15 cellular contexts compared by ENCODE assay signal in the genomic region with DNA sequence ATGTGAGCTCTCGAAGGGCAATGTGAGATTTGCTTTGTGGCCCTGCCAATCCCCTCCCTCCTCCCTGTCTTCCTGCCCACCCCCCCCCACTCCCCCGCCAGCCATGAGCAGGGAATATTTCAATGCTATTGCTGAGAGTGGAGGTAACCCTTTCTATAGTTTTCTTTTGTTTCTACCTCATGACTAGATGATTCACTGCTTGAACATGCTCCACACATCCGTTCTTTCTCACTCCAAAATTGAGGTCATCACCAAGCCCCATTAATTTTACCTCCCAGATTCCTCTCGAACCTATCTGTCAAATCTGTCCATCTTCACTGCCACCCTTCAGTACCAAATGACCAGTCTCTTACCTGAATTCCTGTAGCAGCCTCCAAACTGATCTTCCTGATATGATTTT. TPM values are rescaled to one million over a fixed set of nuclear protein-coding genes. Genes with fewer than 3 reads are reported as not detected.
DNase-seq lines count a peak whose midpoint lies in the region; ATAC-seq and TF ChIP-seq lines count a peak whose summit lies in the region.
"Had no signal": no experiment of that assay in that cellular context is flagged by ENCODE, and none has a peak within 500 bp of the region (broad histone marks: within the 10 kb centered on the region; RNA-seq: fewer than 3 reads in every experiment).

No MANE protein-coding gene starts in this region.

- intact Hi-C loops in activated CD8-positive, alpha-beta T cell treated with anti-CD3 and anti-CD28 coated beads for 36 hours (cut with micrococcal nuclease): loop anchor here (5.0 kb wide), 1 partner anchor 53 kb away; no protein-coding TSS in a partner anchor
- intact Hi-C loops in uterus (cut with DNase I; ENCODE audit: low total_unique reads): no loop called here

- peak overlapping the region; percentile 36 for H3K27ac Mint-ChIP-seq in activated CD8-positive, alpha-beta T cell treated with anti-CD3 and anti-CD28 coated beads, Interleukin-2, amount 10 ng/mL, durations not matched to agents 7 days and 5 days
- H3K27ac Mint-ChIP-seq in activated CD8-positive, alpha-beta T cell treated with anti-CD3 and anti-CD28 coated beads for 36 hours: no peak overlapping the region
- peak overlapping the region; percentile 71 for H3K27ac Mint-ChIP-seq in activated T-helper 17 cell treated with anti-CD3 and anti-CD28 coated beads, Interleukin-2, amount 50 U/mL, for 72 hours
- no peak overlapping the region for H3K27ac Mint-ChIP-seq in stimulated activated memory B cell treated with anti-CD40 and anti-IgM and Interleukin-4, amounts not matched to agents 10 μg/mL and 1 μg/mL and 100 μg/mL, for 72 hours
- H3K27ac Mint-ChIP-seq: memory B cell; stimulated activated naive CD8-positive, alpha-beta T cell treated with anti-CD3 and anti-CD28 coated beads, Interleukin-15, amount 100 ng/mL, for 72 hours had no signal

- no peaks in the 10 kb centered on the region for H3K27me3 ChIP-seq in uterus

- no peak for ATAC-seq in activated CD8-positive, alpha-beta T cell treated with anti-CD3 and anti-CD28 coated beads, Interleukin-2, amount 10 ng/mL, durations not matched to agents 7 days and 5 days
- ATAC-seq in activated CD8-positive, alpha-beta T cell treated with anti-CD3 and anti-CD28 coated beads for 36 hours: no peak
- ATAC-seq in activated T-helper 17 cell treated with anti-CD3 and anti-CD28 coated beads, Interleukin-2, amount 50 U/mL, for 72 hours (replicated peaks): peak; percentile 36
- ATAC-seq in stimulated activated memory B cell treated with anti-CD40 and anti-IgM and Interleukin-4, amounts not matched to agents 10 μg/mL and 1 μg/mL and 100 μg/mL, for 72 hours: no peak
- ATAC-seq: HepG2; stimulated activated naive CD8-positive, alpha-beta T cell treated with anti-CD3 and anti-CD28 coated beads, Interleukin-15, amount 100 ng/mL, for 72 hours had no signal

- H3K9me3 Mint-ChIP-seq in activated CD8-positive, alpha-beta T cell treated with anti-CD3 and anti-CD28 coated beads, Interleukin-2, amount 10 ng/mL, durations not matched to agents 7 days and 5 days (ENCODE audit: insufficient read depth): no peaks in the 10 kb centered on the region
- H3K9me3 Mint-ChIP-seq in activated CD8-positive, alpha-beta T cell treated with anti-CD3 and anti-CD28 coated beads for 36 hours: no peaks in the 10 kb centered on the region
- no peaks in the 10 kb centered on the region for H3K9me3 Mint-ChIP-seq in activated T-helper 17 cell treated with anti-CD3 and anti-CD28 coated beads, Interleukin-2, amount 50 U/mL, for 72 hours
- H3K9me3 Mint-ChIP-seq in stimulated activated memory B cell treated with anti-CD40 and anti-IgM and Interleukin-4, amounts not matched to agents 10 μg/mL and 1 μg/mL and 100 μg/mL, for 72 hours: no peaks in the 10 kb centered on the region
- H3K9me3 Mint-ChIP-seq: activated T-cell treated with anti-CD3 and anti-CD28 coated beads, Interleukin-2, amount 50 U/mL, for 24 hours; brain; memory B cell; stimulated activated naive CD8-positive, alpha-beta T cell treated with anti-CD3 and anti-CD28 coated beads, Interleukin-15, amount 100 ng/mL, for 72 hours had no signal

- peak overlapping the region; percentile 82 to 92 for H3K27ac ChIP-seq in uterus

- H3K4me3 Mint-ChIP-seq in activated CD8-positive, alpha-beta T cell treated with anti-CD3 and anti-CD28 coated beads, Interleukin-2, amount 10 ng/mL, durations not matched to agents 7 days and 5 days: no peak overlapping the region
- no peak overlapping the region for H3K4me3 Mint-ChIP-seq in activated CD8-positive, alpha-beta T cell treated with anti-CD3 and anti-CD28 coated beads for 36 hours
- peak overlapping the region; percentile 32 for H3K4me3 Mint-ChIP-seq in activated T-helper 17 cell treated with anti-CD3 and anti-CD28 coated beads, Interleukin-2, amount 50 U/mL, for 72 hours
- H3K4me3 Mint-ChIP-seq in stimulated activated memory B cell treated with anti-CD40 and anti-IgM and Interleukin-4, amounts not matched to agents 10 μg/mL and 1 μg/mL and 100 μg/mL, for 72 hours: no peak overlapping the region
- H3K4me3 Mint-ChIP-seq: activated T-cell treated with anti-CD3 and anti-CD28 coated beads, Interleukin-2, amount 50 U/mL, for 24 hours; brain; memory B cell; stimulated activated naive CD8-positive, alpha-beta T cell treated with anti-CD3 and anti-CD28 coated beads, Interleukin-15, amount 100 ng/mL, for 72 hours had no signal

- TF ChIP-seq POLR2A in uterus (IDR thresholded peaks at IDR 0.05): no peak

- H3K36me3 ChIP-seq in uterus: no peaks in the 10 kb centered on the region

- H3K36me3 Mint-ChIP-seq in activated CD8-positive, alpha-beta T cell treated with anti-CD3 and anti-CD28 coated beads, Interleukin-2, amount 10 ng/mL, durations not matched to agents 7 days and 5 days (ENCODE audit: low read depth): peaks cover 3% of the 10 kb centered on the region
- no peaks in the 10 kb centered on the region for H3K36me3 Mint-ChIP-seq in activated CD8-positive, alpha-beta T cell treated with anti-CD3 and anti-CD28 coated beads for 36 hours (ENCODE audit: low read depth)
- H3K36me3 Mint-ChIP-seq in activated T-helper 17 cell treated with anti-CD3 and anti-CD28 coated beads, Interleukin-2, amount 50 U/mL, for 72 hours (ENCODE audit: low read depth): no peaks in the 10 kb centered on the region
- H3K36me3 Mint-ChIP-seq in stimulated activated memory B cell treated with anti-CD40 and anti-IgM and Interleukin-4, amounts not matched to agents 10 μg/mL and 1 μg/mL and 100 μg/mL, for 72 hours: no peaks in the 10 kb centered on the region
- H3K36me3 Mint-ChIP-seq: memory B cell had no signal

- POLR2A ChIA-PET in activated CD8-positive, alpha-beta T cell treated with anti-CD3 and anti-CD28 coated beads, Interleukin-2, amount 10 ng/mL, durations not matched to agents 7 days and 5 days (lab: Charles Lee): interaction anchor here (4.7 kb wide), 1 partner anchor 24 kb away, joined by 34 read pairs; a partner anchor contains a TSS
- POLR2A ChIA-PET in activated CD8-positive, alpha-beta T cell treated with anti-CD3 and anti-CD28 coated beads for 36 hours (lab: Charles Lee): interaction anchor here (1.1 to 1.7 kb wide), 2 partner anchors 10 to 12 kb away, joined by 4 read pairs; no protein-coding TSS in a partner anchor

- H3K4me3 ChIP-seq in fibroblast of villous mesenchyme (ENCODE audit: low read depth, low read length): no peak overlapping the region
- no peak overlapping the region for H3K4me3 ChIP-seq in uterus

- H3K4me1 ChIP-seq in uterus: peaks cover 0 to 7% of the 10 kb centered on the region in 2 donors

- no peak for TF ChIP-seq CTCF in activated CD8-positive, alpha-beta T cell treated with anti-CD3 and anti-CD28 coated beads for 36 hours (IDR thresholded peaks at IDR 0.05)
- TF ChIP-seq CTCF in fibroblast of villous mesenchyme (IDR thresholded peaks at IDR 0.05; ENCODE audit: insufficient read depth, low read depth, low read length) (no peak), uterus (IDR thresholded peaks at IDR 0.05) (no peak)

- H3K4me1 Mint-ChIP-seq in activated CD8-positive, alpha-beta T cell treated with anti-CD3 and anti-CD28 coated beads, Interleukin-2, amount 10 ng/mL, durations not matched to agents 7 days and 5 days (ENCODE audit: low read depth): peaks cover 33% of the 10 kb centered on the region
- peaks cover 23% of the 10 kb centered on the region for H3K4me1 Mint-ChIP-seq in activated CD8-positive, alpha-beta T cell treated with anti-CD3 and anti-CD28 coated beads for 36 hours (ENCODE audit: low read depth)
- H3K4me1 Mint-ChIP-seq in activated T-helper 17 cell treated with anti-CD3 and anti-CD28 coated beads, Interleukin-2, amount 50 U/mL, for 72 hours: peaks cover 16% of the 10 kb centered on the region
- peaks cover 17% of the 10 kb centered on the region for H3K4me1 Mint-ChIP-seq in stimulated activated memory B cell treated with anti-CD40 and anti-IgM and Interleukin-4, amounts not matched to agents 10 μg/mL and 1 μg/mL and 100 μg/mL, for 72 hours
- H3K4me1 Mint-ChIP-seq: memory B cell had no signal

- CTCF ChIA-PET in activated CD8-positive, alpha-beta T cell treated with anti-CD3 and anti-CD28 coated beads, Interleukin-2, amount 10 ng/mL, durations not matched to agents 7 days and 5 days (lab: Charles Lee): interaction anchor here (1.8 to 6.5 kb wide), 5 partner anchors 13 to 118 kb away, joined by 5 to 80 read pairs (median 39); a partner anchor contains a TSS
- CTCF ChIA-PET in activated CD8-positive, alpha-beta T cell treated with anti-CD3 and anti-CD28 coated beads for 36 hours (lab: Charles Lee): interaction anchor here (1.7 to 5.6 kb wide), 3 partner anchors 28 to 117 kb away, joined by 4 to 65 read pairs (median 49); no protein-coding TSS in a partner anchor

- H3K27me3 Mint-ChIP-seq in activated CD8-positive, alpha-beta T cell treated with anti-CD3 and anti-CD28 coated beads, Interleukin-2, amount 10 ng/mL, durations not matched to agents 7 days and 5 days (ENCODE audit: low read depth): no peaks in the 10 kb centered on the region
- no peaks in the 10 kb centered on the region for H3K27me3 Mint-ChIP-seq in activated CD8-positive, alpha-beta T cell treated with anti-CD3 and anti-CD28 coated beads for 36 hours
- no peaks in the 10 kb centered on the region for H3K27me3 Mint-ChIP-seq in activated T-helper 17 cell treated with anti-CD3 and anti-CD28 coated beads, Interleukin-2, amount 50 U/mL, for 72 hours
- H3K27me3 Mint-ChIP-seq in stimulated activated memory B cell treated with anti-CD40 and anti-IgM and Interleukin-4, amounts not matched to agents 10 μg/mL and 1 μg/mL and 100 μg/mL, for 72 hours: no peaks in the 10 kb centered on the region
- H3K27me3 Mint-ChIP-seq: activated T-cell treated with anti-CD3 and anti-CD28 coated beads, Interleukin-2, amount 50 U/mL, for 24 hours; brain; stimulated activated naive CD8-positive, alpha-beta T cell treated with anti-CD3 and anti-CD28 coated beads, Interleukin-15, amount 100 ng/mL, for 72 hours had no signal

- H3K9me3 ChIP-seq in uterus: no peaks in the 10 kb centered on the region

- DNase-seq in activated CD8-positive, alpha-beta T cell treated with anti-CD3 and anti-CD28 coated beads, Interleukin-2, amount 10 ng/mL, durations not matched to agents 7 days and 5 days: no peak
- DNase-seq in activated CD8-positive, alpha-beta T cell treated with anti-CD3 and anti-CD28 coated beads for 36 hours: no peak
- peak; percentile 43 for DNase-seq in fibroblast of villous mesenchyme (ENCODE audit: low read depth)
- no peak for DNase-seq in uterus
- no peak for DNase-seq in KG1 (lab: John Stamatoyannopoulos, UW)
- DNase-seq in NK-92 treated with Interleukin-12 subunit alpha and Interleukin-12 subunit beta, amount 100 ng/mL, for 24 hours (lab: John Stamatoyannopoulos, UW): no peak
- DNase-seq: activated T-cell treated with anti-CD3 and anti-CD28 coated beads, Interleukin-2, amount 50 U/mL, for 24 hours; NCI-H1694; stimulated activated CD4-positive, alpha-beta T cell treated with anti-CD3 and anti-CD28 coated beads, Interleukin-4, amount 100 ng/mL, for 1 hour; stimulated activated naive CD8-positive, alpha-beta T cell treated with anti-CD3 and anti-CD28 coated beads, Interleukin-15, amount 100 ng/mL, for 72 hours had no signal

RNA-seq across cellular contexts. Expression of a gene that starts 12.2 kb away (rescaled TPM):
- total RNA-seq in activated CD8-positive, alpha-beta T cell treated with anti-CD3 and anti-CD28 coated beads, Interleukin-2, amount 10 ng/mL, durations not matched to agents 7 days and 5 days: 1 to 10 TPM in 1 of 2 experiments, under 1 TPM in 1; 0.60 to 1.6 TPM
- 1 to 10 TPM; 1.2 to 1.4 TPM for total RNA-seq in activated CD8-positive, alpha-beta T cell treated with anti-CD3 and anti-CD28 coated beads for 36 hours
- total RNA-seq in activated T-helper 17 cell treated with anti-CD3 and anti-CD28 coated beads, Interleukin-2, amount 50 U/mL, for 72 hours: under 1 TPM; 0.69 to 0.82 TPM
- 1.6 and 1.7 TPM in 2 replicates for total RNA-seq in fibroblast of villous mesenchyme
- 1 to 10 TPM in 3 of 4 donors, under 1 TPM in 1; 0.51 to 5.5 (median 3.8) TPM for total RNA-seq in uterus

RNA-seq across cellular contexts. Expression of a gene that starts 23.8 kb away (rescaled TPM):
- 100 to 1,000 TPM; 249 to 257 TPM for total RNA-seq in activated CD8-positive, alpha-beta T cell treated with anti-CD3 and anti-CD28 coated beads, Interleukin-2, amount 10 ng/mL, durations not matched to agents 7 days and 5 days
- total RNA-seq in activated CD8-positive, alpha-beta T cell treated with anti-CD3 and anti-CD28 coated beads for 36 hours: 100 to 1,000 TPM; 148 to 155 TPM
- total RNA-seq in activated T-helper 17 cell treated with anti-CD3 and anti-CD28 coated beads, Interleukin-2, amount 50 U/mL, for 72 hours: 100 to 1,000 TPM; 224 TPM
- total RNA-seq in fibroblast of villous mesenchyme: 265 and 297 TPM in 2 replicates
- 100 to 1,000 TPM; 195 to 777 (median 290) TPM for total RNA-seq in uterus

Comparison
In these comparisons a context has a peak if more than half of its experiments do, and no peak if none do; other contexts are left out.
1. H3K27ac Mint-ChIP-seq: peak in activated CD8-positive, alpha-beta T cell treated with anti-CD3 and anti-CD28 coated beads, Interleukin-2, amount 10 ng/mL, durations not matched to agents 7 days and 5 days (single experiment) and activated T-helper 17 cell treated with anti-CD3 and anti-CD28 coated beads, Interleukin-2, amount 50 U/mL, for 72 hours (single experiment); none in activated CD8-positive, alpha-beta T cell treated with anti-CD3 and anti-CD28 coated beads for 36 hours (single experiment) and stimulated activated memory B cell treated with anti-CD40 and anti-IgM and Interleukin-4, amounts not matched to agents 10 μg/mL and 1 μg/mL and 100 μg/mL, for 72 hours (single experiment).